Comparison of ENCODE assay signal across 23 cellular contexts in genomic region chr3:197365621-197366020, GRCh38.
"Had no signal": no experiment of that assay in that cellular context is flagged by ENCODE, and none has a peak within 500 bp of the region (broad histone marks: within the 10 kb centered on the region; RNA-seq: fewer than 3 reads in every experiment).

No MANE protein-coding gene starts in this region.

- H3K79me2 ChIP-seq: parathyroid adenoma had no signal

- H3K27ac ChIP-seq: adrenal gland, colonic mucosa, heart left ventricle, parathyroid adenoma, upper lobe of right lung, VCaP had no signal

- ATAC-seq: activated CD4-positive, CD25-positive, alpha-beta regulatory T cell treated with anti-CD3 and anti-CD28 coated beads, Interleukin-2, amount 50 U/mL, for 24 hours; activated T-cell treated with anti-CD3 and anti-CD28 coated beads, Interleukin-2, amount 50 U/mL, for 4 hours; stimulated activated naive CD8-positive, alpha-beta T cell treated with anti-CD3 and anti-CD28 coated beads, Interleukin-15, Interleukin-2, amounts not matched to agents 100 U/mL and 50 U/mL, for 24 hours; upper lobe of right lung had no signal

- H3K4me1 ChIP-seq: colonic mucosa, parathyroid adenoma had no signal

- H3K27ac Mint-ChIP-seq: activated naive CD8-positive, alpha-beta T cell; activated T-helper 2 cell treated with anti-CD3 and anti-CD28 coated beads, Interferon-gamma antibody, Interleukin-2, Interleukin-4, amounts not matched to agents 10 μg/mL and 5 μg/mL and 100 μg/mL, durations not matched to agents 14 hours and 24 hours and 36 hours; memory B cell; T-helper 1 cell treated with Interleukin-12 subunit alpha and Interleukin-12 subunit beta and Interleukin-4 antibody, amounts not matched to agents 30 μg/mL and 1 μg/mL, for 36 hours had no signal

- H2AFZ ChIP-seq: parathyroid adenoma had no signal

- H3K9ac ChIP-seq: parathyroid adenoma had no signal

- H3K4me3 ChIP-seq: adrenal gland, colonic mucosa, heart left ventricle, upper lobe of right lung had no signal

- H3K4me1 Mint-ChIP-seq: memory B cell had no signal

- H3K27me3 ChIP-seq: adrenal gland, colonic mucosa, heart left ventricle, upper lobe of right lung had no signal

- H3K4me3 Mint-ChIP-seq: activated naive CD8-positive, alpha-beta T cell; activated T-cell treated with anti-CD3 and anti-CD28 coated beads, Interleukin-2, amount 50 U/mL, for 4 hours; memory B cell; T-helper 1 cell treated with Interleukin-12 subunit alpha and Interleukin-12 subunit beta and Interleukin-4 antibody, amounts not matched to agents 30 μg/mL and 1 μg/mL, for 36 hours had no signal

- DNase-seq: activated CD4-positive, alpha-beta T cell treated with anti-CD3 and anti-CD28 coated beads, Interleukin-2, amount 50 U/mL, for 1 hour; activated CD8-positive, alpha-beta memory T cell treated with anti-CD3 and anti-CD28 coated beads for 24 hours; activated CD8-positive, alpha-beta memory T cell treated with anti-CD3 and anti-CD28 coated beads, Interleukin-2, amount 50 U/mL, for 4 hours; activated naive CD4-positive, alpha-beta T cell; activated T-cell treated with anti-CD3 and anti-CD28 coated beads, Interleukin-2, amount 50 U/mL, for 4 hours; colonic mucosa; heart left ventricle; islet precursor cell; left cardiac atrium; right cardiac atrium; stimulated activated CD4-positive, alpha-beta T cell treated with anti-CD3 and anti-CD28 coated beads, Interleukin-12 subunit alpha, Interleukin-12 subunit beta, amount 100 ng/mL, for 4 hours; stimulated activated CD4-positive, alpha-beta T cell treated with anti-CD3 and anti-CD28 coated beads, Interleukin-4, amount 100 ng/mL, for 4 hours; stimulated activated naive CD8-positive, alpha-beta T cell treated with anti-CD3 and anti-CD28 coated beads, Interleukin-15, Interleukin-2, amounts not matched to agents 100 U/mL and 50 U/mL, for 24 hours; upper lobe of right lung had no signal

- H3K9me3 ChIP-seq: adrenal gland, colonic mucosa, upper lobe of right lung had no signal

- FAIRE-seq: bronchial epithelial cell had no signal

- H3K36me3 ChIP-seq: adrenal gland, colonic mucosa, heart left ventricle, upper lobe of right lung had no signal
